Comparison of ENCODE assay signal across 9 cellular contexts in the genomic region with DNA sequence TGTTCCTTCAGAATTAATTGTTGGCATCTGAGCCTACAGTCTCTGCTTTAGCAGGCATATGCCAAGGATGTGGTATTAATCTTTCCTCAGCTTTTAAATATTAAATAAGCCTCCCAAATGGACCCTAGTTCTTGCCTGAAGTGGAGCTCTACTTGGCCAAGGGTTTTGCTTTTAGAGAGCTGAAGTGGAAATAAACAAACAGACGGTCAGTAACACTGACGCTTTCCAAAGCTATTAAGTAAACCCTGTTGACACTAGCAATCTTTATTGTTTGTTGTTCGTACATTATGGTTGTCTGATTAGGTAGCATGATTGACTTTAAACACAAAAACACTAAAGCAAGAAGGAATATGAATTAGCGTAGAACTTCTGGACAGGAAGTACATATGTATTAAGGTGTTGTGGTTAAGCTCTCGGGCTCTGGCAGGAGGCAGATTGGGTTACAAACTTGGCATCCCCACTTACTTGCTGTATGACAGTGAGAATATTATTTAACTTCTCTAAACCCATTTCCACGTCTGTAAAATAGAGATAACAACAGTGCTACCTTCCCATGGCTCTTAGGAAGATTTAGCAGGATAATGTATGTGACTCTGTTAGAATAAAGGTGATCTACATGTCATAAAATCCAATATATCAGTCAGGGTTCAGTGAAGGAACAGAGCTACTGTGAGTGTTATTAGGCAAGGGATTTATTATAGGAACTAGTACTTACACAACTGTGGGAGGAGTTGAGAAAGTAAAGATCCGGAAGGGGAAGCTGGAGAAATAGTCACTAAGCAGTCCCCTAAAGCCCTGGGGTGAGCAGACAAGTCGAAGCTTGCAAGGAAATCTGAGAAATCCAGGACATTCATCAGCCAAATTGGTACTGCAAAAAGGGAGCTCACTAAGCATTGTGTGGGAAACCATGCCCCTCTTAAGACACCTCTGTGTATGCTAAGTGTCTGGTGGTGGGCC.
A peak's percentile ranks its signal among the peaks of the same experiment; 100 is the strongest.
DNase-seq lines count a peak whose midpoint lies in the region; ATAC-seq and TF ChIP-seq lines count a peak whose summit lies in the region.
"Had no signal": no experiment of that assay in that cellular context is flagged by ENCODE, and none has a peak within 500 bp of the region (broad histone marks: within the 10 kb centered on the region; RNA-seq: fewer than 3 reads in every experiment).

No MANE protein-coding gene starts in this region.

- peaks cover 24% of the 10 kb centered on the region for H3F3A ChIP-seq in SU-DHL-6 (ENCODE audit: insufficient read depth)

- H4K20me1 ChIP-seq in SU-DHL-6 (ENCODE audit: low read depth, low read length) = no peaks in the 10 kb centered on the region

- H3K36me3 Mint-ChIP-seq in type B pancreatic cell = peaks cover 23% of the 10 kb centered on the region
- no peaks in the 10 kb centered on the region for H3K36me3 Mint-ChIP-seq in effector memory CD8-positive, alpha-beta T cell (ENCODE audit: insufficient read depth)

- H3K4me3 Mint-ChIP-seq in type B pancreatic cell = no peak overlapping the region
- H3K4me3 Mint-ChIP-seq in effector memory CD8-positive, alpha-beta T cell = no peak overlapping the region
- H3K4me3 Mint-ChIP-seq: nephron had no signal

- 30% methylated on average over 7 of the region's 8 CpGs for WGBS in right lobe of liver (ENCODE audit: insufficient coverage, low coverage, low lambda C conversion rate, missing lambda C conversion rate)

- no peaks in the 10 kb centered on the region for H3K9me2 ChIP-seq in SU-DHL-6 (replicated peaks; ENCODE audit: insufficient read depth, low read length)

- no peaks in the 10 kb centered on the region for H3K4me1 ChIP-seq in right lobe of liver

- no peak for TF ChIP-seq POLR2A in right lobe of liver (IDR thresholded peaks at IDR 0.05)

- peak overlapping the region; percentile 70 for H3K4me2 ChIP-seq in SU-DHL-6 (ENCODE audit: low read depth, low read length, poor library complexity, severe bottlenecking)

- H3K27me3 ChIP-seq in SU-DHL-6 (ENCODE audit: low read length) (no peaks in the 10 kb centered on the region), right lobe of liver (no peaks in the 10 kb centered on the region)

- peak overlapping the region; percentile 32 for H2AFZ ChIP-seq in SU-DHL-6 (ENCODE audit: low read depth, low read length, severe bottlenecking)

- DNase-seq in CD1c-positive myeloid dendritic cell (ENCODE audit: extremely low spot score) (peak; percentile 87), HPDE6-E6E7 (ENCODE audit: extremely low spot score) (peak; percentile 80), right lobe of liver (no peak), type B pancreatic cell (ENCODE audit: extremely low spot score, unreplicated experiment) (no peak)
- no peak for DNase-seq in effector memory CD8-positive, alpha-beta T cell

- peaks cover 10% of the 10 kb centered on the region for H3K9me3 Mint-ChIP-seq in type B pancreatic cell
- H3K9me3 Mint-ChIP-seq in effector memory CD8-positive, alpha-beta T cell = peaks cover 0 to 6% of the 10 kb centered on the region in 2 donors

- H3K79me2 ChIP-seq in SU-DHL-6 (ENCODE audit: insufficient read depth, low read length) = no peaks in the 10 kb centered on the region

- intact Hi-C loops in right lobe of liver (cut with DNase I) = no loop called here

- H3K9me3 ChIP-seq in SU-DHL-6 (ENCODE audit: insufficient read depth, low read length) (no peaks in the 10 kb centered on the region), right lobe of liver (no peaks in the 10 kb centered on the region)

- H3K36me3 ChIP-seq in SU-DHL-6 (ENCODE audit: low read length) (no peaks in the 10 kb centered on the region), right lobe of liver (no peaks in the 10 kb centered on the region)

- peak overlapping the region; percentile 68 for H3K9ac ChIP-seq in SU-DHL-6 (ENCODE audit: low read length)

- ATAC-seq in right lobe of liver (peak; percentile 58 to 87 (median 62)), HG03571 (IDR thresholded peaks at IDR 0.05; ENCODE audit: unreplicated experiment) (no peak), HG02571 (IDR thresholded peaks at IDR 0.05; ENCODE audit: unreplicated experiment) (no peak)
- no peak for ATAC-seq in effector memory CD8-positive, alpha-beta T cell (replicated peaks)

- H3K27ac Mint-ChIP-seq in type B pancreatic cell = no peak overlapping the region
- H3K27ac Mint-ChIP-seq in effector memory CD8-positive, alpha-beta T cell = peak overlapping the region in 1 of 2 donors; percentile 26
- H3K27ac Mint-ChIP-seq: nephron had no signal

- H3K4me1 Mint-ChIP-seq in type B pancreatic cell (ENCODE audit: unreplicated experiment) = peaks cover 6% of the 10 kb centered on the region
- peaks cover 5 to 9% of the 10 kb centered on the region in 2 donors for H3K4me1 Mint-ChIP-seq in effector memory CD8-positive, alpha-beta T cell (ENCODE audit: low read depth in 2 of 2)

- H3K4me3 ChIP-seq in SU-DHL-6 (ENCODE audit: insufficient read depth, low read length, poor library complexity, severe bottlenecking) = no peak overlapping the region
- no peak overlapping the region for H3K4me3 ChIP-seq in right lobe of liver

- H3K27me3 Mint-ChIP-seq in type B pancreatic cell = no peaks in the 10 kb centered on the region
- no peaks in the 10 kb centered on the region for H3K27me3 Mint-ChIP-seq in effector memory CD8-positive, alpha-beta T cell

- no peak for TF ChIP-seq CTCF in SU-DHL-6 (IDR thresholded peaks at IDR 0.05; ENCODE audit: insufficient read depth, low read length, poor library complexity, severe bottlenecking)
- no peak for TF ChIP-seq CTCF in right lobe of liver (IDR thresholded peaks at IDR 0.05)
- no peak for TF ChIP-seq CTCF in type B pancreatic cell (conservative IDR thresholded peaks at IDR 0.05)

- peak overlapping the region; percentile 97 for H3K27ac ChIP-seq in SU-DHL-6 (ENCODE audit: low read depth, low read length)
- peak overlapping the region in 2 of 3 donors; percentile 13 to 29 for H3K27ac ChIP-seq in right lobe of liver

Comparison
In these comparisons a context has a peak if more than half of its experiments do, and no peak if none do; other contexts are left out.
1. DNase-seq: peak in CD1c-positive myeloid dendritic cell (single experiment) and HPDE6-E6E7 (single experiment); none in right lobe of liver (0 of 3), type B pancreatic cell (single experiment) and effector memory CD8-positive, alpha-beta T cell (0 of 3).
2. ATAC-seq: peak in right lobe of liver (4 of 4); none in HG03571 (single experiment), HG02571 (single experiment) and effector memory CD8-positive, alpha-beta T cell (single experiment).